2 cellular contexts compared by ENCODE assay signal in genomic region chr10:49076741-49077521, GRCh38.
A peak's percentile ranks its signal among the peaks of the same experiment; 100 is the strongest.
TF ChIP-seq lines count a peak whose summit lies in the region.

No MANE protein-coding gene starts in this region.

TF ChIP-seq in liver, 16 proteins besides CTCF, POLR2A, EP300 and RAD21 (continued from another document):
- TF ChIP-seq, protein P1, sequence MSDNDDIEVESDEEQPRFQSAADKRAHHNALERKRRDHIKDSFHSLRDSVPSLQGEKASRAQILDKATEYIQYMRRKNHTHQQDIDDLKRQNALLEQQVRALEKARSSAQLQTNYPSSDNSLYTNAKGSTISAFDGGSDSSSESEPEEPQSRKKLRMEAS (IDR thresholded peaks at IDR 0.05) = peak; percentile 52
- TF ChIP-seq ZBTB33 (IDR thresholded peaks at IDR 0.05) (no peak), FOXA2 (IDR thresholded peaks at IDR 0.05) (peak; percentile 84), TAF1 (conservative IDR thresholded peaks at IDR 0.05) (no peak), GABPA (IDR thresholded peaks at IDR 0.05 in 1 of 2, conservative IDR thresholded peaks at IDR 0.05 in 1 of 2) (no peak), HNF4A (conservative IDR thresholded peaks at IDR 0.05) (peak; percentile 66 to 73), FOXA1 (IDR thresholded peaks at IDR 0.05) (peak; percentile 63), HNF4G (IDR thresholded peaks at IDR 0.05) (no peak), NR2F2 (IDR thresholded peaks at IDR 0.05) (no peak), REST (IDR thresholded peaks at IDR 0.05) (no peak), EGR1 (IDR thresholded peaks at IDR 0.05; ENCODE audit: low read depth in 2 of 2) (no peak), ATF3 (IDR thresholded peaks at IDR 0.05) (no peak), YY1 (IDR thresholded peaks at IDR 0.05) (peak; percentile 60), SP1 (IDR thresholded peaks at IDR 0.05) (peak; percentile 72), RXRA (IDR thresholded peaks at IDR 0.05) (peak; percentile 60 to 74)

TF ChIP-seq in HepG2, 621 proteins besides CTCF, POLR2A, EP300 and RAD21 (continued from another document):
- no peak for TF ChIP-seq PRDM4 (CRISPR knock-in tag; IDR thresholded peaks at IDR 0.05; ENCODE audit: borderline replicate concordance)
